Comparison of ENCODE assay signal across 10 cellular contexts in genomic region chr6:117399924-117400323, GRCh38. TPM values are rescaled to one million over a fixed set of nuclear protein-coding genes. Genes with fewer than 3 reads are reported as not detected.
DNase-seq lines count a peak whose midpoint lies in the region; ATAC-seq and TF ChIP-seq lines count a peak whose summit lies in the region.
"Had no signal": no experiment of that assay in that cellular context is flagged by ENCODE, and none has a peak within 500 bp of the region (broad histone marks: within the 10 kb centered on the region; RNA-seq: fewer than 3 reads in every experiment).

No MANE protein-coding gene starts in this region.

- H3K4me3 ChIP-seq in epithelial cell of esophagus (ENCODE audit: low read length) = no peak overlapping the region
- H3K4me3 ChIP-seq: dorsolateral prefrontal cortex had no signal

- DNase-seq in DMS 273 (lab: John Stamatoyannopoulos, UW; ENCODE audit: unreplicated experiment) = peak; percentile 26
- no peak for DNase-seq in DMS 273 treated with DMSO at 0.1 percent for 48 hours (lab: John Stamatoyannopoulos, UW)
- peak; percentile 4 for DNase-seq in NCI-H460 (ENCODE audit: extremely low read depth, low read depth)
- DNase-seq in epithelial cell of esophagus (ENCODE audit: low read depth) = peak; percentile 10
- no peak for DNase-seq in osteocyte (ENCODE audit: extremely low spot score, unreplicated experiment)
- DNase-seq in activated CD4-positive, alpha-beta T cell treated with anti-CD3 and anti-CD28 coated beads, Interleukin-2, amount 50 U/mL, for 48 hours = no peak
- DNase-seq in stimulated activated naive CD8-positive, alpha-beta T cell treated with anti-CD3 and anti-CD28 coated beads, Interleukin-15, Interleukin-2, amounts not matched to agents 100 U/mL and 50 U/mL, for 24 hours = no peak
- no peak for DNase-seq in NCI-H1048 (lab: John Stamatoyannopoulos, UW)
- DNase-seq: NCI-H2081 treated with DMSO at 0.1 percent for 48 hours had no signal

- no peaks in the 10 kb centered on the region for H3K36me3 Mint-ChIP-seq in osteocyte (ENCODE audit: unreplicated experiment)

- no peak overlapping the region for H3K27ac Mint-ChIP-seq in osteocyte (ENCODE audit: unreplicated experiment)

- ATAC-seq in stimulated activated naive CD8-positive, alpha-beta T cell treated with anti-CD3 and anti-CD28 coated beads, Interleukin-15, Interleukin-2, amounts not matched to agents 100 U/mL and 50 U/mL, for 24 hours = no peak

- H3K4me3 Mint-ChIP-seq in osteocyte (ENCODE audit: unreplicated experiment) = no peak overlapping the region

- H3K27me3 Mint-ChIP-seq in osteocyte (ENCODE audit: unreplicated experiment) = peaks cover 7% of the 10 kb centered on the region

- no peaks in the 10 kb centered on the region for H3K4me1 Mint-ChIP-seq in osteocyte (ENCODE audit: unreplicated experiment)

- no peaks in the 10 kb centered on the region for H3K9me3 Mint-ChIP-seq in osteocyte (ENCODE audit: unreplicated experiment)

- TF ChIP-seq CTCF in epithelial cell of esophagus (IDR thresholded peaks at IDR 0.05; ENCODE audit: insufficient read depth, low read depth, low read length, missing control alignments) = peak; percentile 49
- TF ChIP-seq CTCF in osteocyte (IDR thresholded peaks at IDR 0.05) = peak; percentile 52

RNA-seq across cellular contexts. Expression of gene ROS1, which starts 25.8 kb away (rescaled TPM):
- total RNA-seq in NCI-H460 (2014; rRNA removed; shearing (Covaris generic)) = not detected in 2 replicates
- polyA plus RNA-seq in NCI-H460 (2014; cell fraction: nucleus; rRNA removed) = not detected in 2 replicates
- total RNA-seq in osteocyte = not detected in 2 replicates

Comparison
In these comparisons a context has a peak if more than half of its experiments do, and no peak if none do; other contexts are left out.
1. DNase-seq: peak in DMS 273 (single experiment), NCI-H460 (single experiment) and epithelial cell of esophagus (single experiment); none in DMS 273 treated with DMSO at 0.1 percent for 48 hours (single experiment), osteocyte (single experiment), activated CD4-positive, alpha-beta T cell treated with anti-CD3 and anti-CD28 coated beads, Interleukin-2, amount 50 U/mL, for 48 hours (0 of 2), stimulated activated naive CD8-positive, alpha-beta T cell treated with anti-CD3 and anti-CD28 coated beads, Interleukin-15, Interleukin-2, amounts not matched to agents 100 U/mL and 50 U/mL, for 24 hours (single experiment) and NCI-H1048 (single experiment).